32 cellular contexts compared by ENCODE assay signal in genomic region chr1:227472772-227473171, GRCh38.
"Had no signal": no experiment of that assay in that cellular context is flagged by ENCODE, and none has a peak within 500 bp of the region (broad histone marks: within the 10 kb centered on the region; RNA-seq: fewer than 3 reads in every experiment).

No MANE protein-coding gene starts in this region.

- H3K27me3 ChIP-seq: adrenal gland, body of pancreas, colonic mucosa had no signal

- H3K4me2 ChIP-seq: hepatocyte had no signal

- H3K79me2 ChIP-seq: hepatocyte had no signal

- H3K4me1 ChIP-seq: adrenal gland, body of pancreas, colonic mucosa, esophagus squamous epithelium, gastroesophageal sphincter, heart right ventricle had no signal

- H3K27ac ChIP-seq: adrenal gland, body of pancreas, cardiac muscle cell, colonic mucosa, epithelial cell of prostate, esophagus squamous epithelium, gastroesophageal sphincter, heart right ventricle, hepatocyte had no signal

- H3K36me3 Mint-ChIP-seq: activated CD4-positive, alpha-beta memory T cell treated with anti-CD3 and anti-CD28 coated beads for 36 hours; activated CD8-positive, alpha-beta memory T cell treated with anti-CD3 and anti-CD28 coated beads, Interleukin-2, amount 10 ng/mL, durations not matched to agents 7 days and 5 days; activated naive CD4-positive, alpha-beta T cell treated with anti-CD3 and anti-CD28 coated beads, Interleukin-2, amount 50 U/mL, for 24 hours; activated naive CD8-positive, alpha-beta T cell treated with anti-CD3 and anti-CD28 coated beads for 36 hours had no signal

- H3K9me3 ChIP-seq: adrenal gland, body of pancreas, colonic mucosa had no signal

- H3K4me3 ChIP-seq: adrenal gland, body of pancreas, cardiac muscle cell, colonic mucosa, esophagus squamous epithelium, gastroesophageal sphincter, heart right ventricle, hepatocyte had no signal

- ATAC-seq: activated CD4-positive, alpha-beta T cell treated with anti-CD3 and anti-CD28 coated beads for 36 hours; activated CD8-positive, alpha-beta memory T cell treated with anti-CD3 and anti-CD28 coated beads, Interleukin-2, amount 10 ng/mL, durations not matched to agents 7 days and 5 days; activated CD8-positive, alpha-beta T cell treated with anti-CD3 and anti-CD28 coated beads, Interleukin-2, amount 10 ng/mL, durations not matched to agents 7 days and 5 days; activated naive CD8-positive, alpha-beta T cell treated with anti-CD3 and anti-CD28 coated beads, Interleukin-2, amount 50 U/mL, for 24 hours; body of pancreas; gastroesophageal sphincter; heart right ventricle had no signal

- H3K4me1 Mint-ChIP-seq: activated CD4-positive, alpha-beta T cell treated with anti-CD3 and anti-CD28 coated beads for 36 hours; activated CD4-positive, alpha-beta T cell treated with anti-CD3 and anti-CD28 coated beads, Interleukin-2, amount 10 ng/mL, durations not matched to agents 24 days and 14 days; activated CD8-positive, alpha-beta memory T cell treated with anti-CD3 and anti-CD28 coated beads, Interleukin-2, amount 10 ng/mL, durations not matched to agents 7 days and 5 days; activated naive CD4-positive, alpha-beta T cell treated with anti-CD3 and anti-CD28 coated beads, Interleukin-2, amount 50 U/mL, for 24 hours; activated naive CD8-positive, alpha-beta T cell treated with anti-CD3 and anti-CD28 coated beads for 36 hours; activated naive CD8-positive, alpha-beta T cell treated with anti-CD3 and anti-CD28 coated beads, Interleukin-2, amount 50 U/mL, for 24 hours had no signal

- H2AFZ ChIP-seq: hepatocyte had no signal

- H3K9me3 Mint-ChIP-seq: activated CD4-positive, alpha-beta T cell treated with anti-CD3 and anti-CD28 coated beads, Interleukin-2, amount 10 ng/mL, durations not matched to agents 24 days and 14 days; activated naive CD8-positive, alpha-beta T cell treated with anti-CD3 and anti-CD28 coated beads, Interleukin-2, amount 50 U/mL, for 24 hours; activated T-helper 1 cell treated with anti-CD3 and anti-CD28 coated beads, Interleukin-12 subunit alpha, Interleukin-12 subunit beta, Interleukin-2, Interleukin-4 antibody, amounts not matched to agents 30 ng/mL and 10 ng/mL and 1 ng/mL, durations not matched to agents 14 hours and 24 hours and 36 hours; activated T-helper 2 cell treated with anti-CD3 and anti-CD28 coated beads, Interferon-gamma antibody, Interleukin-2, Interleukin-4, amounts not matched to agents 10 μg/mL and 5 μg/mL and 100 μg/mL, durations not matched to agents 14 hours and 24 hours and 36 hours had no signal

- H3K4me3 Mint-ChIP-seq: activated CD4-positive, alpha-beta memory T cell treated with anti-CD3 and anti-CD28 coated beads for 36 hours; activated CD4-positive, alpha-beta T cell treated with anti-CD3 and anti-CD28 coated beads for 36 hours; activated CD4-positive, alpha-beta T cell treated with anti-CD3 and anti-CD28 coated beads, Interleukin-2, amount 10 ng/mL, durations not matched to agents 24 days and 14 days; activated CD8-positive, alpha-beta memory T cell treated with anti-CD3 and anti-CD28 coated beads, Interleukin-2, amount 10 ng/mL, durations not matched to agents 7 days and 5 days; activated CD8-positive, alpha-beta T cell treated with anti-CD3 and anti-CD28 coated beads, Interleukin-2, amount 10 ng/mL, durations not matched to agents 7 days and 5 days; activated naive CD4-positive, alpha-beta T cell treated with anti-CD3 and anti-CD28 coated beads for 36 hours; activated naive CD4-positive, alpha-beta T cell treated with anti-CD3 and anti-CD28 coated beads, Interleukin-2, amount 50 U/mL, for 24 hours; activated naive CD8-positive, alpha-beta T cell treated with anti-CD3 and anti-CD28 coated beads for 36 hours; activated naive CD8-positive, alpha-beta T cell treated with anti-CD3 and anti-CD28 coated beads, Interleukin-2, amount 50 U/mL, for 24 hours; activated T-helper 1 cell treated with anti-CD3 and anti-CD28 coated beads, Interleukin-12 subunit alpha, Interleukin-12 subunit beta, Interleukin-2, Interleukin-4 antibody, amounts not matched to agents 30 ng/mL and 10 ng/mL and 1 ng/mL, durations not matched to agents 14 hours and 24 hours and 36 hours had no signal

- DNase-seq: activated CD4-positive, alpha-beta memory T cell treated with anti-CD3 and anti-CD28 coated beads for 36 hours; activated CD4-positive, alpha-beta T cell treated with anti-CD3 and anti-CD28 coated beads for 36 hours; activated CD4-positive, alpha-beta T cell treated with anti-CD3 and anti-CD28 coated beads, Interleukin-2, amount 10 ng/mL, durations not matched to agents 24 days and 14 days; activated CD4-positive, CD25-positive, alpha-beta regulatory T cell; activated CD4-positive, CD25-positive, alpha-beta regulatory T cell treated with anti-CD3 and anti-CD28 coated beads, Interleukin-2, amount 50 U/mL, for 72 hours; activated CD8-positive, alpha-beta memory T cell treated with anti-CD3 and anti-CD28 coated beads, Interleukin-2, amount 10 ng/mL, durations not matched to agents 7 days and 5 days; activated CD8-positive, alpha-beta memory T cell treated with anti-CD3 and anti-CD28 coated beads, Interleukin-2, amount 50 U/mL, for 4 hours; activated CD8-positive, alpha-beta T cell treated with anti-CD3 and anti-CD28 coated beads, Interleukin-2, amount 10 ng/mL, durations not matched to agents 7 days and 5 days; activated effector memory CD4-positive, alpha-beta T cell treated with anti-CD3 and anti-CD28 coated beads, Interleukin-2, amount 50 U/mL, for 16 hours; activated naive CD4-positive, alpha-beta T cell treated with anti-CD3 and anti-CD28 coated beads for 36 hours; activated naive CD8-positive, alpha-beta T cell treated with anti-CD3 and anti-CD28 coated beads for 36 hours; activated naive CD8-positive, alpha-beta T cell treated with anti-CD3 and anti-CD28 coated beads, Interleukin-2, amount 50 U/mL, for 24 hours; activated T-cell treated with anti-CD3 and anti-CD28 coated beads, Interleukin-2, amount 50 U/mL, for 1 hour; activated T-cell treated with anti-CD3 and anti-CD28 coated beads, Interleukin-2, amount 50 U/mL, for 48 hours; adrenal gland; amygdala; aorta; body of pancreas; central memory CD4-positive, alpha-beta T cell; cerebellar nuclear complex; colonic mucosa; effector CD8-positive, alpha-beta T cell; esophagus squamous epithelium; foreskin melanocyte; heart right ventricle had no signal

- H3K27ac Mint-ChIP-seq: activated CD4-positive, alpha-beta memory T cell treated with anti-CD3 and anti-CD28 coated beads for 36 hours; activated CD4-positive, alpha-beta T cell treated with anti-CD3 and anti-CD28 coated beads for 36 hours; activated CD4-positive, alpha-beta T cell treated with anti-CD3 and anti-CD28 coated beads, Interleukin-2, amount 10 ng/mL, durations not matched to agents 24 days and 14 days; activated CD8-positive, alpha-beta memory T cell treated with anti-CD3 and anti-CD28 coated beads, Interleukin-2, amount 10 ng/mL, durations not matched to agents 7 days and 5 days; activated CD8-positive, alpha-beta T cell treated with anti-CD3 and anti-CD28 coated beads, Interleukin-2, amount 10 ng/mL, durations not matched to agents 7 days and 5 days; activated naive CD4-positive, alpha-beta T cell treated with anti-CD3 and anti-CD28 coated beads for 36 hours; activated naive CD4-positive, alpha-beta T cell treated with anti-CD3 and anti-CD28 coated beads, Interleukin-2, amount 50 U/mL, for 24 hours; activated naive CD8-positive, alpha-beta T cell treated with anti-CD3 and anti-CD28 coated beads for 36 hours; activated naive CD8-positive, alpha-beta T cell treated with anti-CD3 and anti-CD28 coated beads, Interleukin-2, amount 50 U/mL, for 24 hours; activated T-helper 1 cell treated with anti-CD3 and anti-CD28 coated beads, Interleukin-12 subunit alpha, Interleukin-12 subunit beta, Interleukin-2, Interleukin-4 antibody, amounts not matched to agents 30 ng/mL and 10 ng/mL and 1 ng/mL, durations not matched to agents 14 hours and 24 hours and 36 hours; activated T-helper 2 cell treated with anti-CD3 and anti-CD28 coated beads, Interferon-gamma antibody, Interleukin-2, Interleukin-4, amounts not matched to agents 10 μg/mL and 5 μg/mL and 100 μg/mL, durations not matched to agents 14 hours and 24 hours and 36 hours had no signal

- H3K36me3 ChIP-seq: adrenal gland, cardiac muscle cell, colonic mucosa, esophagus squamous epithelium, gastroesophageal sphincter, heart right ventricle had no signal
